8 cellular contexts compared by ENCODE assay signal in genomic region chr22:39388261-39389011, GRCh38. TPM values are rescaled to one million over a fixed set of nuclear protein-coding genes. Genes with fewer than 3 reads are reported as not detected.
DNase-seq lines count a peak whose midpoint lies in the region; ATAC-seq and TF ChIP-seq lines count a peak whose summit lies in the region.

No MANE protein-coding gene starts in this region.

- peak overlapping the region; percentile 83 for H2AFZ ChIP-seq in fibroblast of lung (ENCODE audit: low read length)

- H3K36me3 Mint-ChIP-seq in activated T-cell treated with anti-CD3 and anti-CD28 coated beads, Interleukin-2, amount 50 U/mL, for 4 hours (ENCODE audit: insufficient read depth) = no peaks in the 10 kb centered on the region
- H3K36me3 Mint-ChIP-seq in naive thymus-derived CD4-positive, alpha-beta T cell = peaks cover 0 to 5% (median 0%) of the 10 kb centered on the region in 5 donors

- no peak overlapping the region for H3K9ac ChIP-seq in fibroblast of lung (ENCODE audit: insufficient read depth, low read length)

- peak overlapping the region; percentile 45 to 63 (median 51) for H3K4me3 ChIP-seq in fibroblast of lung (replicated peaks in 1 of 4; ENCODE audit: control extremely low read depth in 1 of 4, insufficient read depth in 1 of 4, low read depth in 3 of 4, low read length in 4 of 4)
- peak overlapping the region; percentile 56 for H3K4me3 ChIP-seq in naive thymus-derived CD4-positive, alpha-beta T cell (ENCODE audit: low read length)

- no peaks in the 10 kb centered on the region for H3K4me1 ChIP-seq in fibroblast of lung (ENCODE audit: control insufficient read depth, extremely low read depth, insufficient read depth, low read length)
- peaks cover 0 to 4% of the 10 kb centered on the region in 2 donors for H3K4me1 ChIP-seq in naive thymus-derived CD4-positive, alpha-beta T cell (ENCODE audit: control insufficient read depth in 2 of 2, insufficient read depth in 2 of 2, low read length in 2 of 2)

- peak overlapping the region; percentile 94 for H3K4me2 ChIP-seq in fibroblast of lung (ENCODE audit: extremely low read depth, insufficient read depth, low read length)

- DNase-seq in AG08395 (ENCODE audit: low spot score) = peak; percentile 96
- peak; percentile 92 for DNase-seq in NCI-H82 (lab: John Stamatoyannopoulos, UW)
- DNase-seq in activated T-cell treated with anti-CD3 and anti-CD28 coated beads, Interleukin-2, amount 50 U/mL, for 4 hours = peak; percentile 68
- peak; percentile 74 to 81 for DNase-seq in fibroblast of lung (ENCODE audit: low read depth in 2 of 2)
- DNase-seq in naive thymus-derived CD4-positive, alpha-beta T cell = peak in 8 of 9 donors; percentile 16 to 89 (median 77)
- DNase-seq in stimulated activated CD8-positive, alpha-beta memory T cell treated with anti-CD3 and anti-CD28 coated beads, Interleukin-7, amount 100 ng/mL, for 24 hours (ENCODE audit: low read depth) = peak; percentile 33

- H3K9me3 Mint-ChIP-seq in activated T-cell treated with anti-CD3 and anti-CD28 coated beads, Interleukin-2, amount 50 U/mL, for 4 hours = no peaks in the 10 kb centered on the region
- peaks cover 0 to 3% (median 0%) of the 10 kb centered on the region in 11 donors for H3K9me3 Mint-ChIP-seq in naive thymus-derived CD4-positive, alpha-beta T cell

- intact Hi-C loops in naive thymus-derived CD4-positive, alpha-beta T cell (cut with micrococcal nuclease) = loop anchor here (1.0 to 5.0 kb wide), 7 partner anchors 11 to 214 kb away; partner anchors contain the start of genes RPL3 (in 2 of the 2), TAB1 (in 2 of the 2) and RPS19BP1 (in 1 of the 2)

- H3K9me3 ChIP-seq in fibroblast of lung (ENCODE audit: control insufficient read depth, insufficient read depth, low read depth, low read length) = no peaks in the 10 kb centered on the region
- no peaks in the 10 kb centered on the region for H3K9me3 ChIP-seq in naive thymus-derived CD4-positive, alpha-beta T cell (ENCODE audit: control insufficient read depth in 2 of 3, low read length in 3 of 3)

- peak overlapping the region in 8 of 9 donors; percentile 51 to 99 (median 94) for H3K27ac Mint-ChIP-seq in naive thymus-derived CD4-positive, alpha-beta T cell

- no peaks in the 10 kb centered on the region for H4K20me1 ChIP-seq in fibroblast of lung (ENCODE audit: control insufficient read depth, extremely low read depth, insufficient read depth, low read length)

- TF ChIP-seq CTCF in fibroblast of lung (conservative IDR thresholded peaks at IDR 0.05 in 1 of 2, IDR thresholded peaks at IDR 0.05 in 1 of 2; ENCODE audit: low read depth in 1 of 2, low read length in 2 of 2) = no peak

- peak overlapping the region; percentile 85 for H3K4me3 Mint-ChIP-seq in activated T-cell treated with anti-CD3 and anti-CD28 coated beads, Interleukin-2, amount 50 U/mL, for 4 hours
- peak overlapping the region; percentile 57 to 98 (median 90) for H3K4me3 Mint-ChIP-seq in naive thymus-derived CD4-positive, alpha-beta T cell

- no peaks in the 10 kb centered on the region for H3K27me3 ChIP-seq in fibroblast of lung (ENCODE audit: control insufficient read depth, insufficient read depth, low read length)
- no peaks in the 10 kb centered on the region for H3K27me3 ChIP-seq in naive thymus-derived CD4-positive, alpha-beta T cell (ENCODE audit: control insufficient read depth in 2 of 2, insufficient read depth in 2 of 2, low read length in 2 of 2)

- no peaks in the 10 kb centered on the region for H3K79me2 ChIP-seq in fibroblast of lung (ENCODE audit: control insufficient read depth, insufficient read depth, low read length)

- H3K27ac ChIP-seq in fibroblast of lung (ENCODE audit: insufficient read depth, low read length) = no peak overlapping the region
- H3K27ac ChIP-seq in naive thymus-derived CD4-positive, alpha-beta T cell (ENCODE audit: low read depth, low read length) = peak overlapping the region; percentile 87

- CTCF ChIA-PET in naive thymus-derived CD4-positive, alpha-beta T cell (lab: Charles Lee) = interaction anchor here (0.7 to 1.6 kb wide), 4 partner anchors 57 to 407 kb away, joined by 4 to 6 read pairs (median 5); partner anchors contain the start of gene RPL3

- ATAC-seq in GM21737 (IDR thresholded peaks at IDR 0.05; ENCODE audit: unreplicated experiment) (peak; percentile 63), HG02623 (IDR thresholded peaks at IDR 0.05; ENCODE audit: unreplicated experiment) (no peak)
- ATAC-seq in activated T-cell treated with anti-CD3 and anti-CD28 coated beads, Interleukin-2, amount 50 U/mL, for 4 hours = peak; percentile 88 to 94
- peak; percentile 96 for ATAC-seq in naive thymus-derived CD4-positive, alpha-beta T cell

- H3K27me3 Mint-ChIP-seq in activated T-cell treated with anti-CD3 and anti-CD28 coated beads, Interleukin-2, amount 50 U/mL, for 4 hours (ENCODE audit: low read depth) = no peaks in the 10 kb centered on the region
- peaks cover 0 to 4% (median 0%) of the 10 kb centered on the region in 5 donors for H3K27me3 Mint-ChIP-seq in naive thymus-derived CD4-positive, alpha-beta T cell

- POLR2A ChIA-PET in naive thymus-derived CD4-positive, alpha-beta T cell (lab: Charles Lee) = interaction anchor here (0.7 to 2.6 kb wide), 6 partner anchors 11 to 1842 kb away, joined by 3 to 11 read pairs (median 4); partner anchors contain the start of genes ATF4 and TAB1

- H3K36me3 ChIP-seq in fibroblast of lung (ENCODE audit: control insufficient read depth, insufficient read depth, low read length) = no peaks in the 10 kb centered on the region
- H3K36me3 ChIP-seq in naive thymus-derived CD4-positive, alpha-beta T cell (ENCODE audit: control insufficient read depth in 2 of 3, insufficient read depth in 3 of 3, low read length in 3 of 3) = no peaks in the 10 kb centered on the region

- H3K4me1 Mint-ChIP-seq in activated T-cell treated with anti-CD3 and anti-CD28 coated beads, Interleukin-2, amount 50 U/mL, for 4 hours (ENCODE audit: low read depth) = peaks cover 12% of the 10 kb centered on the region
- peaks cover 6 to 31% (median 18%) of the 10 kb centered on the region in 7 donors for H3K4me1 Mint-ChIP-seq in naive thymus-derived CD4-positive, alpha-beta T cell

RNA-seq across cellular contexts. Expression of gene TAB1, which starts 11.1 kb away (rescaled TPM):
- 10 to 100 TPM; 20.0 to 24.8 (median 23.7) TPM for total RNA-seq in activated T-cell treated with anti-CD3 and anti-CD28 coated beads, Interleukin-2, amount 50 U/mL, for 4 hours
- total RNA-seq in fibroblast of lung = 13.1 and 15.7 TPM in 2 replicates
- polyA plus RNA-seq in fibroblast of lung = 13.1 and 14.2 TPM in 2 replicates
- 15.8 and 16.8 TPM in 2 replicates for polyA plus RNA-seq in fibroblast of lung (2012)
- polyA minus RNA-seq in fibroblast of lung (ENCODE audit: low replicate concordance) = 12.1 and 20.9 TPM in 2 replicates
- 10 to 100 TPM; 27.7 to 51.5 (median 33.8) TPM for total RNA-seq in naive thymus-derived CD4-positive, alpha-beta T cell
- 1 to 10 TPM; 4.3 to 5.1 TPM for polyA plus RNA-seq in naive thymus-derived CD4-positive, alpha-beta T cell

RNA-seq across cellular contexts. Expression of gene SYNGR1, which starts 38.6 kb away (rescaled TPM):
- total RNA-seq in activated T-cell treated with anti-CD3 and anti-CD28 coated beads, Interleukin-2, amount 50 U/mL, for 4 hours = 1 to 10 TPM in 2 of 3 donors, under 1 TPM in 1; 0.43 to 1.4 (median 1.2) TPM
- total RNA-seq in fibroblast of lung = 7.7 and 13.0 TPM in 2 replicates
- 12.9 and 13.5 TPM in 2 replicates for polyA plus RNA-seq in fibroblast of lung
- 29.4 and 32.7 TPM in 2 replicates for polyA plus RNA-seq in fibroblast of lung (2012)
- 9.2 and 21.0 TPM in 2 replicates for polyA minus RNA-seq in fibroblast of lung (ENCODE audit: low replicate concordance)
- 1 to 10 TPM in 2 of 5 experiments, under 1 TPM in 3; 0.12 to 7.0 (median 0.92) TPM for total RNA-seq in naive thymus-derived CD4-positive, alpha-beta T cell
- 1 to 10 TPM; 1.9 to 2.5 TPM for polyA plus RNA-seq in naive thymus-derived CD4-positive, alpha-beta T cell

Comparison
In these comparisons a context has a peak if more than half of its experiments do, and no peak if none do; other contexts are left out.
1. DNase-seq: peak in every context shown above with its lines; median percentile 96 in AG08395; 92 in NCI-H82; 78 in fibroblast of lung; 77 in naive thymus-derived CD4-positive, alpha-beta T cell; 68 in activated T-cell treated with anti-CD3 and anti-CD28 coated beads, Interleukin-2, amount 50 U/mL, for 4 hours; 33 in stimulated activated CD8-positive, alpha-beta memory T cell treated with anti-CD3 and anti-CD28 coated beads, Interleukin-7, amount 100 ng/mL, for 24 hours.